Comparison of ENCODE assay signal across 2 cellular contexts in genomic region chr1:11495579-11495978, GRCh38.
TF ChIP-seq lines count a peak whose summit lies in the region.

No MANE protein-coding gene starts in this region.

TF ChIP-seq in SK-N-SH, 30 proteins besides CTCF, POLR2A, EP300 and RAD21 (continued from another document):
- TF ChIP-seq RXRA (IDR thresholded peaks at IDR 0.05; ENCODE audit: borderline replicate concordance, low read depth) (no peak), NFIC (IDR thresholded peaks at IDR 0.05; ENCODE audit: borderline replicate concordance) (no peak), GATA2 (CRISPR knock-in tag; IDR thresholded peaks at IDR 0.05) (no peak), GABPA (IDR thresholded peaks at IDR 0.05; ENCODE audit: low read depth) (no peak)
- TF ChIP-seq, protein P1, sequence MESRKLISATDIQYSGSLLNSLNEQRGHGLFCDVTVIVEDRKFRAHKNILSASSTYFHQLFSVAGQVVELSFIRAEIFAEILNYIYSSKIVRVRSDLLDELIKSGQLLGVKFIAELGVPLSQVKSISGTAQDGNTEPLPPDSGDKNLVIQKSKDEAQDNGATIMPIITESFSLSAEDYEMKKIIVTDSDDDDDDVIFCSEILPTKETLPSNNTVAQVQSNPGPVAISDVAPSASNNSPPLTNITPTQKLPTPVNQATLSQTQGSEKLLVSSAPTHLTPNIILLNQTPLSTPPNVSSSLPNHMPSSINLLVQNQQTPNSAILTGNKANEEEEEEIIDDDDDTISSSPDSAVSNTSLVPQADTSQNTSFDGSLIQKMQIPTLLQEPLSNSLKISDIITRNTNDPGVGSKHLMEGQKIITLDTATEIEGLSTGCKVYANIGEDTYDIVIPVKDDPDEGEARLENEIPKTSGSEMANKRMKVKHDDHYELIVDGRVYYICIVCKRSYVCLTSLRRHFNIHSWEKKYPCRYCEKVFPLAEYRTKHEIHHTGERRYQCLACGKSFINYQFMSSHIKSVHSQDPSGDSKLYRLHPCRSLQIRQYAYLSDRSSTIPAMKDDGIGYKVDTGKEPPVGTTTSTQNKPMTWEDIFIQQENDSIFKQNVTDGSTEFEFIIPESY (IDR thresholded peaks at IDR 0.05; ENCODE audit: borderline replicate concordance, low read depth), result no peak
TF ChIP-seq in SK-N-SH: peak in this region for 1.

TF ChIP-seq in WTC11, 78 proteins besides CTCF, POLR2A, EP300 and RAD21 (continued from another document):
- TF ChIP-seq ZNF532 (CRISPR knock-in tag; IDR thresholded peaks at IDR 0.05; ENCODE audit: borderline replicate concordance) (no peak), ATF1 (CRISPR knock-in tag; IDR thresholded peaks at IDR 0.05) (no peak), FOXP1 (CRISPR knock-in tag; IDR thresholded peaks at IDR 0.05; ENCODE audit: borderline replicate concordance) (no peak), ZNF121 (CRISPR knock-in tag; IDR thresholded peaks at IDR 0.05) (no peak), RELA (CRISPR knock-in tag; IDR thresholded peaks at IDR 0.05; ENCODE audit: borderline replicate concordance) (no peak), SOX15 (CRISPR knock-in tag; IDR thresholded peaks at IDR 0.05) (no peak), IRF2 (CRISPR knock-in tag; IDR thresholded peaks at IDR 0.05; ENCODE audit: borderline replicate concordance, low read depth) (no peak)
TF ChIP-seq in WTC11: peak in this region for 0.
